11 cellular contexts compared by ENCODE assay signal in genomic region chrX:103524747-103525146, GRCh38. TPM values are rescaled to one million over a fixed set of nuclear protein-coding genes. Genes with fewer than 3 reads are reported as not detected.
"Had no signal": no experiment of that assay in that cellular context is flagged by ENCODE, and none has a peak within 500 bp of the region (broad histone marks: within the 10 kb centered on the region; RNA-seq: fewer than 3 reads in every experiment).

No MANE protein-coding gene starts in this region.

- H3K4me3 ChIP-seq: GM23338 had no signal

- ATAC-seq: GM23338, HepG2 had no signal

- H3K4me2 ChIP-seq: GM23338 had no signal

- H3K27ac ChIP-seq: HL-60 had no signal

- DNase-seq: H9, HCEC 1CT, HFFc6, KG1 had no signal

- FAIRE-seq: H1, H54, HepG2 had no signal

- H2AFZ ChIP-seq: GM23338 had no signal

RNA-seq across cellular contexts. Expression of gene RAB40A, which starts 5.5 kb away (rescaled TPM):
- total RNA-seq: GM23338, H9, HepG2, HT1080 had no signal
- polyA plus RNA-seq: IgD-negative memory B cell had no signal
